Comparison of ENCODE assay signal across 11 cellular contexts in genomic region chr1:15168479-15168878, GRCh38. TPM values are rescaled to one million over a fixed set of nuclear protein-coding genes. Genes with fewer than 3 reads are reported as not detected.
DNase-seq lines count a peak whose midpoint lies in the region; ATAC-seq and TF ChIP-seq lines count a peak whose summit lies in the region.
"Had no signal": no experiment of that assay in that cellular context is flagged by ENCODE, and none has a peak within 500 bp of the region (broad histone marks: within the 10 kb centered on the region; RNA-seq: fewer than 3 reads in every experiment).

No MANE protein-coding gene starts in this region.

- H3K79me1 ChIP-seq in IMR-90 (ENCODE audit: low read depth in 1 of 2, low read length in 2 of 2): peaks cover 38 to 74% of the 10 kb centered on the region in 2 experiments

- intact Hi-C loops in IMR-90 (cut with micrococcal nuclease): no loop called here

- peak overlapping the region; percentile 78 for H2BK5ac ChIP-seq in IMR-90 (ENCODE audit: low read depth, low read length, poor library complexity, severe bottlenecking)

- H3K36me3 ChIP-seq in IMR-90 (ENCODE audit: control insufficient read depth, insufficient read depth, low read length): no peaks in the 10 kb centered on the region
- H3K36me3 ChIP-seq in brain microvascular endothelial cell (replicated peaks): no peaks in the 10 kb centered on the region
- H3K36me3 ChIP-seq in lung (ENCODE audit: control insufficient read depth in 2 of 2, insufficient read depth in 2 of 2, low read length in 2 of 2): no peaks in the 10 kb centered on the region
- H3K36me3 ChIP-seq: uterus had no signal

- CTCF ChIA-PET in IMR-90 (lab: Yijun Ruan, JAX): interaction anchor here (1.0 to 1.6 kb wide), 3 partner anchors 11 to 104 kb away, joined by 3 to 6 read pairs (median 4); no protein-coding TSS in a partner anchor

- H4K5ac ChIP-seq in IMR-90 (ENCODE audit: low read depth, low read length): no peak overlapping the region; the same call in 1 of the 2 replicates

- WGBS in IMR-90 (ENCODE audit: extremely low coverage in 2 of 2, insufficient read length in 1 of 2), 2 experiments: no CpG with 5 or more reads among the region's 5 CpGs
- WGBS in lung, 2 donors: 32 to 39% methylated on average over 5 of the region's 5 CpGs

- H4K91ac ChIP-seq in IMR-90 (ENCODE audit: insufficient read depth, low read depth, low read length): no peak overlapping the region

- peak overlapping the region in 1 of 2 experiments; percentile 77; a peak in 1 of 4 replicates for H4K8ac ChIP-seq in IMR-90 (ENCODE audit: low read depth in 2 of 2, low read length in 2 of 2)

- no TSS peak for BruUV-seq in IMR-90 (replicated peaks; lab: Mats Ljungman, UMichigan)

- H2BK20ac ChIP-seq in IMR-90 (ENCODE audit: low read depth, low read length): peak overlapping the region; percentile 79

- no peak overlapping the region for H3K56ac ChIP-seq in IMR-90 (ENCODE audit: extremely low read depth, insufficient read depth, low read length)

- peaks cover 22% of the 10 kb centered on the region for H3K9me1 ChIP-seq in IMR-90 (ENCODE audit: insufficient read depth, low read length)

- ATAC-seq in IMR-90 (ENCODE audit: low read depth): peak; percentile 88
- ATAC-seq in lung (ENCODE audit: insufficient read depth, low FRiP score): peak; percentile 76

- peak overlapping the region; percentile 7; the same call in 1 of the 2 replicates for H3K27ac ChIP-seq in IMR-90 (ENCODE audit: insufficient read depth, low read length)
- H3K27ac ChIP-seq in brain microvascular endothelial cell: peak overlapping the region; percentile 98
- H3K27ac ChIP-seq in lung (ENCODE audit: low read depth in 1 of 2, low read length in 1 of 2): no peak overlapping the region
- H3K27ac ChIP-seq: uterus had no signal

- 0 out of 3 replicates have a peak overlapping the region, but pooled peaks have one; percentile 57 for H2BK15ac ChIP-seq in IMR-90 (ENCODE audit: low read depth, low read length)

- H3K4me3 ChIP-seq in IMR-90 (ENCODE audit: insufficient read depth, low read depth, low read length) (no peak overlapping the region), brain microvascular endothelial cell (ENCODE audit: low read depth, low read length) (no peak overlapping the region), lung (no peak overlapping the region)
- H3K4me3 ChIP-seq: uterus had no signal

- H3K18ac ChIP-seq in IMR-90 (ENCODE audit: low read depth, low read length): peak overlapping the region; percentile 2; the same call in 1 of the 2 replicates

- peak; percentile 77 for DNase-seq in AG08396 (ENCODE audit: low spot score)
- peak; percentile 99 for DNase-seq in IMR-90
- peak; percentile 98 for DNase-seq in brain microvascular endothelial cell
- no peak for DNase-seq in lung (ENCODE audit: low spot score)
- DNase-seq in NK-92 treated with Interleukin-12 subunit alpha and Interleukin-12 subunit beta, amount 100 ng/mL, for 24 hours (lab: John Stamatoyannopoulos, UW): no peak
- DNase-seq in germinal center (ENCODE audit: low spot score): no peak
- DNase-seq in NCI-H2227 treated with DMSO at 0.1 percent for 48 hours (lab: John Stamatoyannopoulos, UW): no peak
- DNase-seq in occipital lobe (lab: John Stamatoyannopoulos, UW): no peak
- DNase-seq: COR-L47, mesendoderm, uterus had no signal

- H3K9me3 ChIP-seq in IMR-90 (ENCODE audit: control insufficient read depth, insufficient read depth, low read length): no peaks in the 10 kb centered on the region
- no peaks in the 10 kb centered on the region for H3K9me3 ChIP-seq in lung (ENCODE audit: control insufficient read depth in 2 of 2, insufficient read depth in 1 of 2, low read length in 1 of 2)
- H3K9me3 ChIP-seq: uterus had no signal

- peak; percentile 80 for TF ChIP-seq POLR2A in IMR-90 (IDR thresholded peaks at IDR 0.05; ENCODE audit: low read depth, low read length)

- dilution Hi-C loops in IMR-90 (cut with HindIII; ENCODE audit: low sequenced_read_pairs, unreplicated experiment): no loop called here

- no peak overlapping the region for H2AK5ac ChIP-seq in IMR-90 (ENCODE audit: low read depth, low read length)

- peaks cover 27% of the 10 kb centered on the region for H3K4me1 ChIP-seq in IMR-90 (ENCODE audit: control insufficient read depth, insufficient read depth, low read length)
- H3K4me1 ChIP-seq in lung (ENCODE audit: control insufficient read depth in 2 of 2, insufficient read depth in 2 of 2, low read length in 2 of 2): peaks cover 0 to 8% of the 10 kb centered on the region in 2 donors
- H3K4me1 ChIP-seq: uterus had no signal

- H3K4me2 ChIP-seq in IMR-90 (ENCODE audit: low read depth, low read length): no peak overlapping the region; the same call in 1 of the 2 replicates

- H3K27me3 ChIP-seq in IMR-90 (ENCODE audit: control insufficient read depth, insufficient read depth, low read length) (no peaks in the 10 kb centered on the region), brain microvascular endothelial cell (replicated peaks) (no peaks in the 10 kb centered on the region), lung (ENCODE audit: control insufficient read depth, insufficient read depth) (no peaks in the 10 kb centered on the region)
- H3K27me3 ChIP-seq: uterus had no signal

- TF ChIP-seq CTCF in IMR-90 (conservative IDR thresholded peaks at IDR 0.05; ENCODE audit: low read depth, low read length) (peak; percentile 32), brain microvascular endothelial cell (IDR thresholded peaks at IDR 0.05; ENCODE audit: low read depth, low read length, missing control alignments) (peak; percentile 30), lung (IDR thresholded peaks at IDR 0.05; ENCODE audit: control extremely low read depth, extremely low read depth) (no peak)

- in situ Hi-C loops in IMR-90 (cut with MboI; ENCODE audit: low sequenced_read_pairs) (no loop called here), brain microvascular endothelial cell (cut with HindIII; ENCODE audit: low pct_ligation_motif_present, low sequenced_read_pairs) (no loop called here)

- H3K14ac ChIP-seq in IMR-90 (replicated peaks; ENCODE audit: low read depth, low read length): no peak overlapping the region; the same call in 1 of the 2 replicates

- H3K23ac ChIP-seq in IMR-90 (ENCODE audit: low read depth, low read length): peak overlapping the region; percentile 42; the same call in 1 of the 2 replicates

- peaks cover 7% of the 10 kb centered on the region; the same call in 1 of the 2 replicates for H4K20me1 ChIP-seq in IMR-90 (ENCODE audit: insufficient read depth, low read length)

- TF ChIP-seq RAD21 in IMR-90 (IDR thresholded peaks at IDR 0.05; ENCODE audit: low read length): peak; percentile 45; the same call in 1 of the 2 replicates

- no peak overlapping the region for H3K9ac ChIP-seq in IMR-90 (ENCODE audit: low read depth, low read length)

- H3K4ac ChIP-seq in IMR-90 (ENCODE audit: low read depth, low read length): peak overlapping the region; percentile 68

- H2BK120ac ChIP-seq in IMR-90 (ENCODE audit: low read depth, low read length): peak overlapping the region; percentile 70; the same call in 1 of the 2 replicates

- POLR2A ChIA-PET in IMR-90 (lab: Charles Lee; ENCODE audit: unreplicated experiment): interaction anchor here (0.7 kb wide), 1 partner anchor 9 kb away, joined by 5 read pairs; no protein-coding TSS in a partner anchor

- no peak overlapping the region for H2AFZ ChIP-seq in IMR-90 (replicated peaks; ENCODE audit: low read length, poor library complexity)

- H2AK9ac ChIP-seq in IMR-90 (replicated peaks; ENCODE audit: low read depth, low read length, poor library complexity): no peak overlapping the region

TF ChIP-seq in IMR-90, 13 proteins besides CTCF, POLR2A, EP300 and RAD21 (continues in another document):
- no peak for TF ChIP-seq CEBPB (IDR thresholded peaks at IDR 0.05; ENCODE audit: low read depth, low read length)
- TF ChIP-seq NFE2L2 (IDR thresholded peaks at IDR 0.05; ENCODE audit: low read depth, low read length): no peak; the same call in 1 of the 2 replicates
- TF ChIP-seq CHD1 (IDR thresholded peaks at IDR 0.05; ENCODE audit: low read depth, low read length): no peak
- no peak for TF ChIP-seq USF2 (IDR thresholded peaks at IDR 0.05; ENCODE audit: low read depth, low read length)
- TF ChIP-seq ELK1 (IDR thresholded peaks at IDR 0.05; ENCODE audit: borderline replicate concordance, low read depth, low read length): no peak
- TF ChIP-seq BHLHE40 (IDR thresholded peaks at IDR 0.05; ENCODE audit: low read depth, low read length): 0 out of 2 replicates have a peak, but pooled peaks have one; percentile 5
- no peak for TF ChIP-seq RFX5 (IDR thresholded peaks at IDR 0.05; ENCODE audit: low read depth, low read length)
- TF ChIP-seq MXI1 (IDR thresholded peaks at IDR 0.05; ENCODE audit: borderline replicate concordance, low read depth, low read length): peak; percentile 32; the same call in 1 of the 2 replicates
- no peak for TF ChIP-seq RCOR1 (IDR thresholded peaks at IDR 0.05; ENCODE audit: insufficient replicate concordance, low read length)
- 0 out of 2 replicates have a peak, but pooled peaks have one; percentile 1 for TF ChIP-seq MAFK (IDR thresholded peaks at IDR 0.05; ENCODE audit: low read depth, low read length)
- no peak; the same call in none of the 2 replicates for TF ChIP-seq SMC3 (IDR thresholded peaks at IDR 0.05; ENCODE audit: low read depth, low read length)
- TF ChIP-seq FOS (IDR thresholded peaks at IDR 0.05; ENCODE audit: low read depth, low read length): peak; percentile 94

RNA-seq across cellular contexts. Expression of gene TMEM51, which starts 14.9 kb away (rescaled TPM):
- 2.7 and 3.6 TPM in 2 replicates for total RNA-seq in IMR-90 (2012; rRNA removed)
- 10.2 and 11.6 TPM in 2 replicates for polyA plus RNA-seq in IMR-90 (2012; rRNA removed)
- 12.3 and 20.7 TPM in 2 replicates for polyA plus RNA-seq in IMR-90 (2012; cell fraction: cytosol; rRNA removed)
- polyA plus RNA-seq in IMR-90 (2012; cell fraction: nucleus; rRNA removed; ENCODE audit: low replicate concordance): 8.6 and 13.7 TPM in 2 replicates
- total RNA-seq in lung: 10 to 100 TPM in 1 of 2 donors, 1 to 10 TPM in 1; 7.7 to 15.1 TPM
- 10 to 100 TPM in 1 of 2 donors, 1 to 10 TPM in 1; 9.3 to 17.8 TPM for polyA plus RNA-seq in lung
- 1.4 TPM for total RNA-seq in occipital lobe

Comparison
In these comparisons a context has a peak if more than half of its experiments do, and no peak if none do; other contexts are left out.
1. DNase-seq: peak in AG08396 (single experiment), IMR-90 (single experiment) and brain microvascular endothelial cell (single experiment); none in lung (single experiment), NK-92 treated with Interleukin-12 subunit alpha and Interleukin-12 subunit beta, amount 100 ng/mL, for 24 hours (single experiment), germinal center (single experiment), NCI-H2227 treated with DMSO at 0.1 percent for 48 hours (single experiment) and occipital lobe (single experiment).
2. H3K27ac ChIP-seq: peak in IMR-90 (single experiment) and brain microvascular endothelial cell (single experiment); none in lung (0 of 2).